22 cellular contexts compared by ENCODE assay signal in genomic region chr12:87233636-87234035, GRCh38.
"Had no signal": no experiment of that assay in that cellular context is flagged by ENCODE, and none has a peak within 500 bp of the region (broad histone marks: within the 10 kb centered on the region; RNA-seq: fewer than 3 reads in every experiment).

No MANE protein-coding gene starts in this region.

- H3K9me3 Mint-ChIP-seq: stimulated activated naive CD8-positive, alpha-beta T cell treated with anti-CD3 and anti-CD28 coated beads, Interleukin-15, Interleukin-2, amounts not matched to agents 100 ng/mL and 50 ng/mL, for 24 hours had no signal

- H3K4me3 Mint-ChIP-seq: activated CD4-positive, alpha-beta memory T cell treated with anti-CD3 and anti-CD28 coated beads, Interleukin-2, amount 10 ng/mL, durations not matched to agents 7 days and 5 days; activated CD8-positive, alpha-beta memory T cell treated with anti-CD3 and anti-CD28 coated beads, Interleukin-2, amount 10 ng/mL, durations not matched to agents 7 days and 5 days; activated naive CD8-positive, alpha-beta T cell; central memory CD8-positive, alpha-beta T cell; natural killer cell treated with Interleukin-12 subunit alpha and Interleukin-12 subunit beta and Interleukin-15 and Interleukin-18, amount 100 ng/mL, for 72 hours; stimulated activated naive CD8-positive, alpha-beta T cell treated with anti-CD3 and anti-CD28 coated beads, Interleukin-15, Interleukin-2, amounts not matched to agents 100 ng/mL and 50 ng/mL, for 24 hours had no signal

- H3K9me3 ChIP-seq: body of pancreas, prostate gland, right atrium auricular region, suprapubic skin, transverse colon, uterus had no signal

- H3K27ac Mint-ChIP-seq: activated CD4-positive, alpha-beta memory T cell treated with anti-CD3 and anti-CD28 coated beads, Interleukin-2, amount 10 ng/mL, durations not matched to agents 7 days and 5 days; activated CD8-positive, alpha-beta memory T cell treated with anti-CD3 and anti-CD28 coated beads, Interleukin-2, amount 10 ng/mL, durations not matched to agents 7 days and 5 days; activated naive CD8-positive, alpha-beta T cell; natural killer cell treated with Interleukin-12 subunit alpha and Interleukin-12 subunit beta and Interleukin-15 and Interleukin-18, amount 100 ng/mL, for 72 hours; stimulated activated naive CD8-positive, alpha-beta T cell treated with anti-CD3 and anti-CD28 coated beads, Interleukin-15, Interleukin-2, amounts not matched to agents 100 ng/mL and 50 ng/mL, for 24 hours had no signal

- DNase-seq: activated CD4-positive, alpha-beta memory T cell treated with anti-CD3 and anti-CD28 coated beads, Interleukin-2, amount 10 ng/mL, durations not matched to agents 7 days and 5 days; activated CD4-positive, alpha-beta T cell treated with anti-CD3 and anti-CD28 coated beads for 48 hours; activated CD4-positive, CD25-positive, alpha-beta regulatory T cell; activated CD8-positive, alpha-beta memory T cell treated with anti-CD3 and anti-CD28 coated beads, Interleukin-2, amount 10 ng/mL, durations not matched to agents 7 days and 5 days; amniotic stem cell; body of pancreas; cortex of kidney; erythroblast; foreskin fibroblast; stimulated activated CD4-positive, alpha-beta T cell treated with anti-CD3 and anti-CD28 coated beads, Interleukin-2, amount 100 ng/mL, for 48 hours; T-helper 1 cell; T-helper 9 cell; transverse colon; uterus had no signal

- ATAC-seq: activated CD8-positive, alpha-beta memory T cell treated with anti-CD3 and anti-CD28 coated beads, Interleukin-2, amount 10 ng/mL, durations not matched to agents 7 days and 5 days; body of pancreas; natural killer cell treated with Interleukin-12 subunit alpha and Interleukin-12 subunit beta and Interleukin-15 and Interleukin-18, amount 100 ng/mL, for 72 hours had no signal

- H3K27me3 ChIP-seq: body of pancreas, right atrium auricular region, suprapubic skin, transverse colon, uterus had no signal

- H3K4me3 ChIP-seq: body of pancreas, prostate gland, right atrium auricular region, skin epidermis, suprapubic skin, transverse colon, uterus had no signal

- H3K36me3 ChIP-seq: prostate gland, right atrium auricular region, suprapubic skin, transverse colon, uterus had no signal

- H3K27ac ChIP-seq: body of pancreas, prostate gland, right atrium auricular region, skin epidermis, suprapubic skin, transverse colon, uterus had no signal

- H3K4me1 Mint-ChIP-seq: activated CD4-positive, alpha-beta memory T cell treated with anti-CD3 and anti-CD28 coated beads, Interleukin-2, amount 10 ng/mL, durations not matched to agents 7 days and 5 days; activated CD8-positive, alpha-beta memory T cell treated with anti-CD3 and anti-CD28 coated beads, Interleukin-2, amount 10 ng/mL, durations not matched to agents 7 days and 5 days; central memory CD8-positive, alpha-beta T cell had no signal

- H3K36me3 Mint-ChIP-seq: activated CD8-positive, alpha-beta memory T cell treated with anti-CD3 and anti-CD28 coated beads, Interleukin-2, amount 10 ng/mL, durations not matched to agents 7 days and 5 days; activated naive CD8-positive, alpha-beta T cell; natural killer cell treated with Interleukin-12 subunit alpha and Interleukin-12 subunit beta and Interleukin-15 and Interleukin-18, amount 100 ng/mL, for 72 hours had no signal

- H3K27me3 Mint-ChIP-seq: activated CD4-positive, alpha-beta memory T cell treated with anti-CD3 and anti-CD28 coated beads, Interleukin-2, amount 10 ng/mL, durations not matched to agents 7 days and 5 days; activated CD8-positive, alpha-beta memory T cell treated with anti-CD3 and anti-CD28 coated beads, Interleukin-2, amount 10 ng/mL, durations not matched to agents 7 days and 5 days; activated naive CD8-positive, alpha-beta T cell; central memory CD8-positive, alpha-beta T cell; natural killer cell treated with Interleukin-12 subunit alpha and Interleukin-12 subunit beta and Interleukin-15 and Interleukin-18, amount 100 ng/mL, for 72 hours; stimulated activated naive CD8-positive, alpha-beta T cell treated with anti-CD3 and anti-CD28 coated beads, Interleukin-15, Interleukin-2, amounts not matched to agents 100 ng/mL and 50 ng/mL, for 24 hours had no signal

- H3K4me1 ChIP-seq: body of pancreas, prostate gland, right atrium auricular region, suprapubic skin, transverse colon, uterus had no signal
